2 cellular contexts compared by ENCODE assay signal in the genomic region with DNA sequence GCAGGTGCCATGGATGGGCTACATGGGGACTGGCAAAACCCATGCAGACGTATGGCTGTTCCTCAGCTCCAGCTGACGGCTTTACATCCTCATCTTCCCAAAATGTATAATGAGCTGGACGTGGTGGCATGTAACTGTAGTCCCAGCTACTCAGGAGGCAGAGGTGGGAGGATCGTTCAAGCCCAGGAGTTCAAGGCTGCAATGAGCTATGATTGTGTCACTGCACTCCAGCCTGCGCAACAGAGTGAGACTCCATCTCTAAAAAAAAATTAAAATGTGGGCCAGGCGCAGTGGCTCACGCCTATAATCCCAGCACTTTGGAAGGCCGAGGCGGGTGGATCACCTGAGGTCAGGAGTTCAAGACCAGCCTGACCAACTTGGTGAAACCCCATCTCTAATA. TPM values are rescaled to one million over a fixed set of nuclear protein-coding genes. Genes with fewer than 3 reads are reported as not detected.
"Had no signal": no experiment of that assay in that cellular context is flagged by ENCODE, and none has a peak within 500 bp of the region (broad histone marks: within the 10 kb centered on the region; RNA-seq: fewer than 3 reads in every experiment).

No MANE protein-coding gene starts in this region.

RNA-seq across cellular contexts. Expression of gene TRPV4, which starts 29.3 kb away (rescaled TPM):
- total RNA-seq: HT-29, NCI-H460 had no signal
